In genomic region chr19:46605356-46605821, GRCh38 we compare ENCODE assay signal across 16 cellular contexts. TPM values are rescaled to one million over a fixed set of nuclear protein-coding genes. Genes with fewer than 3 reads are reported as not detected.
DNase-seq lines count a peak whose midpoint lies in the region; ATAC-seq and TF ChIP-seq lines count a peak whose summit lies in the region.
"Had no signal": no experiment of that assay in that cellular context is flagged by ENCODE, and none has a peak within 500 bp of the region (broad histone marks: within the 10 kb centered on the region; RNA-seq: fewer than 3 reads in every experiment).

No MANE protein-coding gene starts in this region.

- peak overlapping the region; percentile 26 to 100 (median 59) for H3K4me3 Mint-ChIP-seq in brain
- no peak overlapping the region for H3K4me3 Mint-ChIP-seq in HFFc6

- H3K27me3 Mint-ChIP-seq in brain (peaks cover 22% of the 10 kb centered on the region), HFFc6 (ENCODE audit: insufficient read depth) (peaks cover 5% of the 10 kb centered on the region)

- H3K9me3 ChIP-seq in right lobe of liver (no peaks in the 10 kb centered on the region), thyroid gland (no peaks in the 10 kb centered on the region)
- H3K9me3 ChIP-seq: adrenal gland, upper lobe of left lung had no signal

- H3K4me1 Mint-ChIP-seq in brain (peaks cover 55% of the 10 kb centered on the region), HFFc6 (ENCODE audit: low read depth) (peaks cover 28% of the 10 kb centered on the region)

- H3K9me3 Mint-ChIP-seq in brain (peaks cover 0 to 4% (median 0%) of the 10 kb centered on the region in 5 experiments), HFFc6 (no peaks in the 10 kb centered on the region)

- H3K36me3 ChIP-seq in right lobe of liver (peaks cover 6 to 37% (median 18%) of the 10 kb centered on the region in 4 donors), thyroid gland (peaks cover 25 to 32% of the 10 kb centered on the region in 2 donors)

- H3K4me3 ChIP-seq in right lobe of liver (peak overlapping the region in 1 of 3 donors; percentile 19), thyroid gland (replicated peaks in 1 of 3) (no peak overlapping the region)
- H3K4me3 ChIP-seq: adrenal gland, skin epidermis, upper lobe of left lung had no signal

- intact Hi-C loops in right lobe of liver (cut with DNase I), result no loop called here
- intact Hi-C loops in thyroid gland (cut with DNase I), result no loop called here

- peaks cover 23% of the 10 kb centered on the region for H3K36me3 Mint-ChIP-seq in brain
- peaks cover 42% of the 10 kb centered on the region for H3K36me3 Mint-ChIP-seq in HFFc6 (ENCODE audit: low read depth)

- no peaks in the 10 kb centered on the region for H3K27me3 ChIP-seq in right lobe of liver
- H3K27me3 ChIP-seq in thyroid gland, result no peaks in the 10 kb centered on the region
- H3K27me3 ChIP-seq: adrenal gland, upper lobe of left lung had no signal

- no peak for TF ChIP-seq CTCF in brain (conservative IDR thresholded peaks at IDR 0.05)
- TF ChIP-seq CTCF in right lobe of liver (IDR thresholded peaks at IDR 0.05), result no peak
- no peak for TF ChIP-seq CTCF in thyroid gland (IDR thresholded peaks at IDR 0.05)
- TF ChIP-seq CTCF in omental fat pad (IDR thresholded peaks at IDR 0.05), result no peak
- TF ChIP-seq CTCF in HFFc6 (IDR thresholded peaks at IDR 0.05), result no peak

- ATAC-seq in right lobe of liver (no peak), omental fat pad (ENCODE audit: low FRiP score) (no peak)

- H3K4me1 ChIP-seq in right lobe of liver, result peaks cover 0 to 45% (median 14%) of the 10 kb centered on the region in 4 donors
- peaks cover 27 to 46% of the 10 kb centered on the region in 2 donors for H3K4me1 ChIP-seq in thyroid gland

- peak overlapping the region in 2 of 3 donors; percentile 81 to 100 for H3K27ac ChIP-seq in right lobe of liver
- peak overlapping the region; percentile 9 to 73 (median 65) for H3K27ac ChIP-seq in thyroid gland

- H3K27ac Mint-ChIP-seq in brain, result peak overlapping the region in 4 of 5 experiments; percentile 66 to 100 (median 94)
- no peak overlapping the region for H3K27ac Mint-ChIP-seq in HFFc6

- TF ChIP-seq POLR2A in right lobe of liver (IDR thresholded peaks at IDR 0.05) (no peak), thyroid gland (IDR thresholded peaks at IDR 0.05) (no peak)

- 78% methylated on average over 3 of the region's 16 CpGs for WGBS in right lobe of liver (ENCODE audit: insufficient coverage, low coverage, low lambda C conversion rate, missing lambda C conversion rate)
- WGBS in thyroid gland, 2 donors, result 68 to 79% methylated on average over 10 to 11 of the region's 16 CpGs

- DNase-seq in activated effector memory CD4-positive, alpha-beta T cell treated with anti-CD3 and anti-CD28 coated beads, Interleukin-2, amount 50 U/mL, for 16 hours, result peak; percentile 48
- DNase-seq in activated effector memory CD4-positive, alpha-beta T cell treated with Interleukin-2 at 50 U/mL for 16 hours, result no peak
- no peak for DNase-seq in right lobe of liver
- no peak for DNase-seq in thyroid gland
- no peak for DNase-seq in kidney tubule cell (ENCODE audit: low spot score)
- no peak for DNase-seq in omental fat pad (ENCODE audit: low spot score)
- no peak for DNase-seq in HFFc6
- DNase-seq: ACHN, dermis blood vessel endothelial cell, Kasumi-1, NCI-H187, SHP77 treated with DMSO at 0.1 percent for 48 hours, upper lobe of left lung had no signal

RNA-seq across cellular contexts. Expression of gene CALM3, which starts 4.3 kb away (rescaled TPM):
- 789 TPM for polyA plus RNA-seq in brain (ENCODE audit: insufficient read depth, low read depth, low replicate concordance)
- total RNA-seq in right lobe of liver (100 to 1,000 TPM in 1 of 6 experiments, 10 to 100 TPM in 5; 83.8 to 119 (median 92.2) TPM), thyroid gland (100 to 1,000 TPM; 108 to 190 (median 155) TPM), omental fat pad (100 to 1,000 TPM; 112 to 189 (median 132) TPM)
- total RNA-seq in HFFc6 (2021; fragmentation: NEBNext Ultra II Directional; extraction: Animal tissue kit (Norgen Biotek cat#: 25700)), result 100 to 1,000 TPM; 445 to 561 (median 538) TPM

RNA-seq across cellular contexts. Expression of gene PTGIR, which starts 19.5 kb away (rescaled TPM):
- 0.80 TPM for polyA plus RNA-seq in brain (ENCODE audit: insufficient read depth, low read depth, low replicate concordance)
- total RNA-seq in right lobe of liver (1 to 10 TPM; 2.4 to 4.1 (median 3.0) TPM), thyroid gland (10 to 100 TPM in 2 of 4 donors, 1 to 10 TPM in 2; 9.0 to 21.9 (median 12.7) TPM), omental fat pad (10 to 100 TPM in 1 of 4 donors, 1 to 10 TPM in 3; 4.8 to 10.2 (median 7.9) TPM)
- total RNA-seq in HFFc6 (2021; fragmentation: NEBNext Ultra II Directional; extraction: Animal tissue kit (Norgen Biotek cat#: 25700)), result 10 to 100 TPM; 16.0 to 26.6 (median 17.9) TPM
- total RNA-seq: dermis blood vessel endothelial cell had no signal

RNA-seq across cellular contexts. Expression of gene GNG8, which starts 30.6 kb away (rescaled TPM):
- polyA plus RNA-seq in brain (ENCODE audit: insufficient read depth, low read depth, low replicate concordance), result 12.7 TPM
- total RNA-seq in right lobe of liver (not detected), thyroid gland (not detected), omental fat pad (not detected)
- total RNA-seq in HFFc6 (2021; fragmentation: NEBNext Ultra II Directional; extraction: Animal tissue kit (Norgen Biotek cat#: 25700)), result not detected
- total RNA-seq: dermis blood vessel endothelial cell, upper lobe of left lung had no signal
- polyA plus RNA-seq: adrenal gland had no signal

RNA-seq across cellular contexts. Expression of gene DACT3, which starts 55.6 kb away (rescaled TPM):
- 27.4 TPM for polyA plus RNA-seq in brain (ENCODE audit: insufficient read depth, low read depth, low replicate concordance)
- 1 to 10 TPM in 3 of 6 experiments, under 1 TPM in 3; 0.46 to 1.6 (median 0.93) TPM for total RNA-seq in right lobe of liver
- total RNA-seq in thyroid gland, result 1 to 10 TPM; 1.7 to 3.2 (median 2.7) TPM
- total RNA-seq in omental fat pad, result under 1 TPM; 0.31 to 0.79 (median 0.52) TPM
- total RNA-seq in HFFc6 (2021; fragmentation: NEBNext Ultra II Directional; extraction: Animal tissue kit (Norgen Biotek cat#: 25700)), result 10 to 100 TPM; 12.6 to 17.2 (median 15.5) TPM
